8 cellular contexts compared by ENCODE assay signal in genomic region chr10:118341678-118342637, GRCh38.
DNase-seq lines count a peak whose midpoint lies in the region; ATAC-seq and TF ChIP-seq lines count a peak whose summit lies in the region.

Gene FAM204A (minus strand): TSS chr10:118342324. CDS start chr10:118336415, 5,909 bp downstream.

- DNase-seq in AG09319 (ENCODE audit: extremely low read depth, low read depth) (peak; percentile 75), NCI-H446 treated with DMSO at 0.1 percent for 48 hours (lab: John Stamatoyannopoulos, UW) (peak; percentile 64), cerebellar cortex (ENCODE audit: low spot score) (peak; percentile 96), islet precursor cell (peak; percentile 97)
- DNase-seq in stimulated activated CD4-positive, alpha-beta T cell treated with anti-CD3 and anti-CD28 coated beads, Interleukin-12 subunit alpha, Interleukin-12 subunit beta, amount 100 ng/mL, for 48 hours (ENCODE audit: low read depth in 2 of 3, low spot score in 1 of 3) = peak; percentile 85 to 93 (median 90)

- TF ChIP-seq CTCF in AG09319 (IDR thresholded peaks at IDR 0.05; ENCODE audit: low read depth, low read length) = no peak

- ATAC-seq in GM19035 (IDR thresholded peaks at IDR 0.05; ENCODE audit: unreplicated experiment) = peak; percentile 100
- peak; percentile 100 for ATAC-seq in HG03354 (IDR thresholded peaks at IDR 0.05; ENCODE audit: poor library complexity, severe bottlenecking, unreplicated experiment)
- ATAC-seq in activated CD4-positive, CD25-positive, alpha-beta regulatory T cell treated with anti-CD3 and anti-CD28 coated beads, Interleukin-2, amount 50 U/mL, for 24 hours = peak; percentile 100

Comparison
In these comparisons a context has a peak if more than half of its experiments do, and no peak if none do; other contexts are left out.
1. Peak in every context shown above with its lines: DNase-seq and ATAC-seq.